Comparison of ENCODE assay signal across 19 cellular contexts in the genomic region with DNA sequence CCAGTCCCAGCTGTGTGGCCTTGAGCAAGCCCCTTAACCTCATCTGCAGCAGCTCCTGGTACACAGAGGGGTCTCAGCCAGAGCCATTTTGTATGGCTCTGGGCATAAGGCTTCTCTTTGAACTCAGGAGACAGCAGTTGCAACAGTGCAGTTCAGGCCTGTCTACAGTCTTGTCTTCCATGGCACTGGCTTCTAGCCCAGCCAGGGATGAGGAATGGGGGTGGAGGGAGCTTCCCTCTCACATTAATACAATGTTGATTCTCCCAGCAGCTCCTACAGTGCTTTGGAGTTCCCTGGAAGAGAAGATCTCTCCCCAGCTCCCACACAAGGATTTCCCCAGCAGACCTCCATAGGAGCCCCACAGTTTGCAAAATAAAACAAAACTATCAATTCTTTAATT.
"Had no signal": no experiment of that assay in that cellular context is flagged by ENCODE, and none has a peak within 500 bp of the region (broad histone marks: within the 10 kb centered on the region; RNA-seq: fewer than 3 reads in every experiment).

No MANE protein-coding gene starts in this region.

- DNase-seq: activated CD4-positive, alpha-beta T cell treated with anti-CD3 and anti-CD28 coated beads for 1 hour; activated CD8-positive, alpha-beta memory T cell treated with anti-CD3 and anti-CD28 coated beads for 24 hours; activated CD8-positive, alpha-beta memory T cell treated with anti-CD3 and anti-CD28 coated beads, Interleukin-2, amount 50 U/mL, for 48 hours; activated effector memory CD4-positive, alpha-beta T cell treated with Interleukin-2 at 50 U/mL for 16 hours; activated naive CD4-positive, alpha-beta T cell treated with anti-CD3 and anti-CD28 coated beads, Interleukin-2, amount 50 U/mL, for 16 hours; activated T-cell treated with anti-CD3 and anti-CD28 coated beads, Interleukin-2, amount 50 U/mL, for 48 hours; erythroblast; left lung; right cardiac atrium; stimulated activated CD4-positive, alpha-beta T cell treated with anti-CD3 and anti-CD28 coated beads, Interleukin-15, amount 100 ng/mL, for 24 hours; stimulated activated CD4-positive, alpha-beta T cell treated with anti-CD3 and anti-CD28 coated beads, Interleukin-4, amount 100 ng/mL, for 1 hour; stimulated activated naive CD8-positive, alpha-beta T cell treated with anti-CD3 and anti-CD28 coated beads, Interleukin-15, amount 100 ng/mL, for 72 hours; trophoblast cell had no signal

- H3K9me3 Mint-ChIP-seq: stimulated activated naive CD8-positive, alpha-beta T cell treated with anti-CD3 and anti-CD28 coated beads, Interleukin-15, amount 100 ng/mL, for 72 hours; T-helper 1 cell treated with Interleukin-12 subunit alpha and Interleukin-12 subunit beta and Interleukin-4 antibody, amounts not matched to agents 30 μg/mL and 1 μg/mL, for 36 hours had no signal

- H3K36me3 ChIP-seq: ascending aorta, breast epithelium, left lung, prostate gland, suprapubic skin had no signal

- H3K4me1 Mint-ChIP-seq: stimulated activated naive CD8-positive, alpha-beta T cell treated with anti-CD3 and anti-CD28 coated beads, Interleukin-15, amount 100 ng/mL, for 72 hours had no signal

- H3K27me3 ChIP-seq: ascending aorta, breast epithelium, suprapubic skin had no signal

- H3K4me3 ChIP-seq: ascending aorta, breast epithelium, coronary artery, left lung, prostate gland, suprapubic skin had no signal

- H3K27ac ChIP-seq: ascending aorta, breast epithelium, coronary artery, left lung, prostate gland, suprapubic skin had no signal

- ATAC-seq: left lung; right cardiac atrium; stimulated activated naive CD8-positive, alpha-beta T cell treated with anti-CD3 and anti-CD28 coated beads, Interleukin-15, amount 100 ng/mL, for 72 hours had no signal

- H3K9me3 ChIP-seq: ascending aorta, breast epithelium, left lung, prostate gland, suprapubic skin had no signal

- H3K4me1 ChIP-seq: ascending aorta, breast epithelium, left lung, prostate gland had no signal

- H3K27ac Mint-ChIP-seq: T-helper 1 cell treated with Interleukin-12 subunit alpha and Interleukin-12 subunit beta and Interleukin-4 antibody, amounts not matched to agents 30 μg/mL and 1 μg/mL, for 36 hours had no signal

- H3K4me3 Mint-ChIP-seq: stimulated activated naive CD8-positive, alpha-beta T cell treated with anti-CD3 and anti-CD28 coated beads, Interleukin-15, amount 100 ng/mL, for 72 hours; T-helper 1 cell treated with Interleukin-12 subunit alpha and Interleukin-12 subunit beta and Interleukin-4 antibody, amounts not matched to agents 30 μg/mL and 1 μg/mL, for 36 hours had no signal
